In the genomic region with DNA sequence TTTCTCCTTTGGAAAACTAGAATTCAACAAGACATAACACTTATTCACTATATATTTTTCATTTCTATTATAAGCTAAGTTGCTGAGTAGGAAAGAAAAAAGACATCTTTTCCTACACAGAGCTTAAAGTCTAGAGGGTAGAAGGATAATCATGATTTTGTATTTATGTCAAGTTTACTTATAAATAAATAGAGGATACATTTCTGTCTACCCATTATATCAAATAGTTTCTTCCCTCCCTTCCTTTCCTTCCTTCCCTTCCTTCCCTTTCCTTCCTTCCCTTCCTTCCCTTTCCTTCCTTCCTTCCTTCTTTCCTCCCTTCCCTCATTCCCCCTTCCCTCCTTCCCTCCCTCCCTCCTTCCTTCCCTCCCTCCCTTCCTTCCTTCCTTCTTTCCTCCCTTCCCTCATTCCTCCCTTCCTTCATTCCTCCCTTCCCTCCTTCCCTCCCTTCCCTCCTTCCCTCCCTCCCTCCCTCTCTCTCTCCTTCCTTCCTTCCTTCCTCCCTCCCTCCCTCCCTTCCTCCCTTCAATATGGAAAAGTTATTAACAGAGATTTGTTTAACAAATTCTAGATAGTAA, we compare ENCODE assay signal across 2 cellular contexts.
TF ChIP-seq lines count a peak whose summit lies in the region.

No MANE protein-coding gene starts in this region.

TF ChIP-seq in HepG2, 621 proteins besides CTCF, POLR2A, EP300 and RAD21:
- TF ChIP-seq PCBP1 (IDR thresholded peaks at IDR 0.05; ENCODE audit: borderline replicate concordance, low read depth, low read length) (peak; percentile 66; the same call in 1 of the 2 replicates), SUZ12 (IDR thresholded peaks at IDR 0.05; ENCODE audit: low read depth, low read length) (no peak), ZNF350 (CRISPR knock-in tag; IDR thresholded peaks at IDR 0.05; ENCODE audit: borderline replicate concordance, low read depth) (no peak), HNRNPK (IDR thresholded peaks at IDR 0.05; ENCODE audit: low read depth, low read length, poor library complexity, severe bottlenecking) (peak; percentile 72)

TF ChIP-seq in K562, 482 proteins besides CTCF, POLR2A, EP300 and RAD21:
- TF ChIP-seq PCBP2 (IDR thresholded peaks at IDR 0.05; ENCODE audit: low read depth, low read length, poor library complexity, severe bottlenecking) (peak; percentile 56), CHD2 (IDR thresholded peaks at IDR 0.05; ENCODE audit: low read depth, low read length) (no peak)
